Comparison of ENCODE assay signal across 7 cellular contexts in the genomic region with DNA sequence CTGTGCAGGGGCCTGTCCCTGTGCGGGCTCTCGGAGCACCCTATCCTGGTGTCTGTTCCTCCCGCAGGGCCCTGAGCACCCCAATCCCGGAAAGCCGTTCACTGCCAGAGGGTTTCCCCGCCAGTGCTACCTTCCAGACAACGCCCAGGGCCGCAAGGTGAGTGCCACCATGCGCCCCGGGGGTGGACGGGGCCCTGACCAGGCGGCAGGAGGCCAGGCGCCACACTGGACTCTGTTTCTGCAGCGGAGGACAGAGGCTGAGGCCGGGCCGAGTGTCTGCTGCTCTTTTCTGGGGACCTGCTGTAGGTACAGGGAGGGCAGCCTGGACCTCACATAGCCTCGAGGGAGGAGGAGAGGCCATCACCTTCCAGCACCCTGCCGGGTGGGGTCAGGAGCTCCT. TPM values are rescaled to one million over a fixed set of nuclear protein-coding genes. Genes with fewer than 3 reads are reported as not detected.
"Had no signal": no experiment of that assay in that cellular context is flagged by ENCODE, and none has a peak within 500 bp of the region (broad histone marks: within the 10 kb centered on the region; RNA-seq: fewer than 3 reads in every experiment).

No MANE protein-coding gene starts in this region.

RNA-seq across cellular contexts. Expression of a gene that starts 28.0 kb away (rescaled TPM):
- total RNA-seq: K562, M059J, PC-3, Peyer's patch, Right ventricle myocardium inferior, SJCRH30, SK-MEL-5 had no signal

RNA-seq across cellular contexts. Expression of a gene that starts 58.2 kb away (rescaled TPM):
- total RNA-seq: PC-3, SJCRH30 had no signal
